Comparison of ENCODE assay signal across 1 cellular context in the genomic region with DNA sequence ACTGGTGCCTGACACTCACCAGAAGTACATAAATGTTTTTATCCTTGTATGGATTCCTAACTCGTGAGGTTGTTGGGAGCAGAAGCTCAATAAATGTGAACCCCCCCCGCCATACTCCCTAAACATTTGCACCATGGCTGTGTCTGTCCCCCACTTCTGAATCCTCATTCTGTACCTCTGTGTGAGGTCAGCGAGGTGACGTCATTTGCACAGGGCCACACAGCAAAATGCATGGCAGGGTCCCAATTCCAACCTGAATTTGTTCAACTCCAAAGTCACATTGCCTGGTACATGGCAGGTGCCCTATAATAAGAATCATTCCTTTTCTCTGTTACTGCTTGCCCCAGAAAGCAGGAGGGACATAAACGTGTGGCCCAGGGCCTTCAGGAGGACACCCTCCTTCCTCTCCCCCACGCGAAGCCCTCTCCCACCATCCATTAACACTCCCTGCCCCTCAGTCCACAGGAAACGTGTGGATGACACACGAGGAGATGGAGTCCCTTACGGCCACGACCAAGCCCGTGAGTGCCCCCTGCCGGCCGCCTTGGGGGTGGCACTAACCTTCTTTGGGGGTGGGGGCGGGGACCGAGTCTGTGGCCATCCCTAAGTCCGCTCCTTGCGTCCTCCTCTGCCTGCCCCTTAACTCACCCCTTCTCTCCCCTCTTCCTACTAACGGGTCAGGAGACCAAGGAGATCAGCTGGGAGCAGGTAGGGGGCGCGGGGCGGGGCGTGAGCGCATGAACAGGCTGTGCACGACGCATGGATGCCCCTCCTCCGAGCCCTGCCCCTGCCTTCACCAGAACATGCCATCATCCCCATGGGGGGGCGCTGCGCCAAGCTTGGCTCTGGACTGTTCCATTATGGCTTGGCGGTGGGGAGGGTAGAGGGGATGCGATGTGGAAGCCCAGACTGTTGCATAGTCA.
A peak's percentile ranks its signal among the peaks of the same experiment; 100 is the strongest.
TF ChIP-seq lines count a peak whose summit lies in the region.

No MANE protein-coding gene starts in this region.

TF ChIP-seq in K562, 482 proteins besides CTCF, POLR2A, EP300 and RAD21 (continued from another document and continues in another):
- TF ChIP-seq GTF2F1 (IDR thresholded peaks at IDR 0.05; ENCODE audit: low read depth, low read length), result no peak
- TF ChIP-seq ZBTB11 (CRISPR knock-in tag; IDR thresholded peaks at IDR 0.05), result no peak
- TF ChIP-seq NCOA1 (IDR thresholded peaks at IDR 0.05; ENCODE audit: low read depth), result no peak
- TF ChIP-seq ZEB2 (IDR thresholded peaks at IDR 0.05), result no peak
- TF ChIP-seq TCF7L2 (IDR thresholded peaks at IDR 0.05; ENCODE audit: low read depth, low read length), result peak; percentile 93
- TF ChIP-seq KAT2B (IDR thresholded peaks at IDR 0.05; ENCODE audit: low read depth, low read length), result no peak
- TF ChIP-seq ZNF23 (CRISPR knock-in tag; IDR thresholded peaks at IDR 0.05), result no peak
- TF ChIP-seq ZNF134 (CRISPR knock-in tag; conservative IDR thresholded peaks at IDR 0.05), result no peak
- no peak for TF ChIP-seq DDX20 (tag; IDR thresholded peaks at IDR 0.05; ENCODE audit: low read depth)
- no peak; the same call in 1 of the 2 replicates for TF ChIP-seq STAG1 (CRISPR knock-in tag; IDR thresholded peaks at IDR 0.05; ENCODE audit: borderline replicate concordance)
- TF ChIP-seq MTA3 (IDR thresholded peaks at IDR 0.05; ENCODE audit: borderline replicate concordance), result no peak; the same call in 1 of the 2 replicates
- no peak for TF ChIP-seq PREB (CRISPR knock-in tag; IDR thresholded peaks at IDR 0.05)
- TF ChIP-seq, protein P1, sequence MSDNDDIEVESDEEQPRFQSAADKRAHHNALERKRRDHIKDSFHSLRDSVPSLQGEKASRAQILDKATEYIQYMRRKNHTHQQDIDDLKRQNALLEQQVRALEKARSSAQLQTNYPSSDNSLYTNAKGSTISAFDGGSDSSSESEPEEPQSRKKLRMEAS (CRISPR knock-in tag; IDR thresholded peaks at IDR 0.05), result peak; percentile 68
- no peak for TF ChIP-seq SLC30A9 (CRISPR knock-in tag; IDR thresholded peaks at IDR 0.05)
- peak; percentile 58; the same call in 1 of the 2 replicates for TF ChIP-seq NBN (IDR thresholded peaks at IDR 0.05; ENCODE audit: low read depth)
- TF ChIP-seq ZNF12 (CRISPR knock-in tag; IDR thresholded peaks at IDR 0.05), result no peak
- TF ChIP-seq SMARCE1 (IDR thresholded peaks at IDR 0.05), result peak; percentile 54; the same call in 1 of the 2 replicates
- TF ChIP-seq CBX8 (IDR thresholded peaks at IDR 0.05; ENCODE audit: borderline replicate concordance, extremely low read depth, low read depth, low read length, poor library complexity, severe bottlenecking), result no peak
- TF ChIP-seq, protein P2, sequence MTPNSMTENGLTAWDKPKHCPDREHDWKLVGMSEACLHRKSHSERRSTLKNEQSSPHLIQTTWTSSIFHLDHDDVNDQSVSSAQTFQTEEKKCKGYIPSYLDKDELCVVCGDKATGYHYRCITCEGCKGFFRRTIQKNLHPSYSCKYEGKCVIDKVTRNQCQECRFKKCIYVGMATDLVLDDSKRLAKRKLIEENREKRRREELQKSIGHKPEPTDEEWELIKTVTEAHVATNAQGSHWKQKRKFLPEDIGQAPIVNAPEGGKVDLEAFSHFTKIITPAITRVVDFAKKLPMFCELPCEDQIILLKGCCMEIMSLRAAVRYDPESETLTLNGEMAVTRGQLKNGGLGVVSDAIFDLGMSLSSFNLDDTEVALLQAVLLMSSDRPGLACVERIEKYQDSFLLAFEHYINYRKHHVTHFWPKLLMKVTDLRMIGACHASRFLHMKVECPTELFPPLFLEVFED (CRISPR knock-in tag; conservative IDR thresholded peaks at IDR 0.05), result no peak
- no peak for TF ChIP-seq ZBTB8A (IDR thresholded peaks at IDR 0.05; ENCODE audit: partially characterized antibody)
- no peak for TF ChIP-seq TCF7 (IDR thresholded peaks at IDR 0.05; ENCODE audit: borderline replicate concordance)
- TF ChIP-seq CBFA2T3 (IDR thresholded peaks at IDR 0.05), result 0 out of 2 replicates have a peak, but pooled peaks have one; percentile 3
- TF ChIP-seq, protein P3, sequence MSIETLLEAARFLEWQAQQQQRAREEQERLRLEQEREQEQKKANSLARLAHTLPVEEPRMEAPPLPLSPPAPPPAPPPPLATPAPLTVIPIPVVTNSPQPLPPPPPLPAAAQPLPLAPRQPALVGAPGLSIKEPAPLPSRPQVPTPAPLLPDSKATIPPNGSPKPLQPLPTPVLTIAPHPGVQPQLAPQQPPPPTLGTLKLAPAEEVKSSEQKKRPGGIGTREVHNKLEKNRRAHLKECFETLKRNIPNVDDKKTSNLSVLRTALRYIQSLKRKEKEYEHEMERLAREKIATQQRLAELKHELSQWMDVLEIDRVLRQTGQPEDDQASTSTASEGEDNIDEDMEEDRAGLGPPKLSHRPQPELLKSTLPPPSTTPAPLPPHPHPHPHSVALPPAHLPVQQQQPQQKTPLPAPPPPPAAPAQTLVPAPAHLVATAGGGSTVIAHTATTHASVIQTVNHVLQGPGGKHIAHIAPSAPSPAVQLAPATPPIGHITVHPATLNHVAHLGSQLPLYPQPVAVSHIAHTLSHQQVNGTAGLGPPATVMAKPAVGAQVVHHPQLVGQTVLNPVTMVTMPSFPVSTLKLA (conservative IDR thresholded peaks at IDR 0.05), result peak; percentile 85 to 91
- TF ChIP-seq ZKSCAN8 (CRISPR knock-in tag; IDR thresholded peaks at IDR 0.05), result no peak
- TF ChIP-seq NR4A1 (CRISPR knock-in tag; IDR thresholded peaks at IDR 0.05), result no peak
- 0 out of 2 replicates have a peak, but pooled peaks have one; percentile 17 for TF ChIP-seq NR4A1 (tag; IDR thresholded peaks at IDR 0.05)
- TF ChIP-seq, protein P4, sequence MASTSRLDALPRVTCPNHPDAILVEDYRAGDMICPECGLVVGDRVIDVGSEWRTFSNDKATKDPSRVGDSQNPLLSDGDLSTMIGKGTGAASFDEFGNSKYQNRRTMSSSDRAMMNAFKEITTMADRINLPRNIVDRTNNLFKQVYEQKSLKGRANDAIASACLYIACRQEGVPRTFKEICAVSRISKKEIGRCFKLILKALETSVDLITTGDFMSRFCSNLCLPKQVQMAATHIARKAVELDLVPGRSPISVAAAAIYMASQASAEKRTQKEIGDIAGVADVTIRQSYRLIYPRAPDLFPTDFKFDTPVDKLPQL (IDR thresholded peaks at IDR 0.05; ENCODE audit: extremely low read depth, insufficient read length), result no peak
- TF ChIP-seq SAFB2 (IDR thresholded peaks at IDR 0.05; ENCODE audit: borderline replicate concordance, low read depth, low read length, severe bottlenecking), result no peak
- TF ChIP-seq ATF3 (IDR thresholded peaks at IDR 0.05), result peak; percentile 92
- no peak for TF ChIP-seq ATF3 (CRISPR knock-in tag; conservative IDR thresholded peaks at IDR 0.05)
- TF ChIP-seq NR2F6 (CRISPR knock-in tag; IDR thresholded peaks at IDR 0.05), result no peak
- TF ChIP-seq, protein P5, sequence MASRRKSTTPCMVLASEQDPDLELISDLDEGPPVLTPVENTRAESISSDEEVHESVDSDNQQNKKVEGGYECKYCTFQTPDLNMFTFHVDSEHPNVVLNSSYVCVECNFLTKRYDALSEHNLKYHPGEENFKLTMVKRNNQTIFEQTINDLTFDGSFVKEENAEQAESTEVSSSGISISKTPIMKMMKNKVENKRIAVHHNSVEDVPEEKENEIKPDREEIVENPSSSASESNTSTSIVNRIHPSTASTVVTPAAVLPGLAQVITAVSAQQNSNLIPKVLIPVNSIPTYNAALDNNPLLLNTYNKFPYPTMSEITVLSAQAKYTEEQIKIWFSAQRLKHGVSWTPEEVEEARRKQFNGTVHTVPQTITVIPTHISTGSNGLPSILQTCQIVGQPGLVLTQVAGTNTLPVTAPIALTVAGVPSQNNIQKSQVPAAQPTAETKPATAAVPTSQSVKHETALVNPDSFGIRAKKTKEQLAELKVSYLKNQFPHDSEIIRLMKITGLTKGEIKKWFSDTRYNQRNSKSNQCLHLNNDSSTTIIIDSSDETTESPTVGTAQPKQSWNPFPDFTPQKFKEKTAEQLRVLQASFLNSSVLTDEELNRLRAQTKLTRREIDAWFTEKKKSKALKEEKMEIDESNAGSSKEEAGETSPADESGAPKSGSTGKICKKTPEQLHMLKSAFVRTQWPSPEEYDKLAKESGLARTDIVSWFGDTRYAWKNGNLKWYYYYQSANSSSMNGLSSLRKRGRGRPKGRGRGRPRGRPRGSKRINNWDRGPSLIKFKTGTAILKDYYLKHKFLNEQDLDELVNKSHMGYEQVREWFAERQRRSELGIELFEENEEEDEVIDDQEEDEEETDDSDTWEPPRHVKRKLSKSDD (conservative IDR thresholded peaks at IDR 0.05; ENCODE audit: low read length), result no peak
- no peak for TF ChIP-seq ZNF668 (CRISPR knock-in tag; IDR thresholded peaks at IDR 0.05)
- TF ChIP-seq, protein P6, sequence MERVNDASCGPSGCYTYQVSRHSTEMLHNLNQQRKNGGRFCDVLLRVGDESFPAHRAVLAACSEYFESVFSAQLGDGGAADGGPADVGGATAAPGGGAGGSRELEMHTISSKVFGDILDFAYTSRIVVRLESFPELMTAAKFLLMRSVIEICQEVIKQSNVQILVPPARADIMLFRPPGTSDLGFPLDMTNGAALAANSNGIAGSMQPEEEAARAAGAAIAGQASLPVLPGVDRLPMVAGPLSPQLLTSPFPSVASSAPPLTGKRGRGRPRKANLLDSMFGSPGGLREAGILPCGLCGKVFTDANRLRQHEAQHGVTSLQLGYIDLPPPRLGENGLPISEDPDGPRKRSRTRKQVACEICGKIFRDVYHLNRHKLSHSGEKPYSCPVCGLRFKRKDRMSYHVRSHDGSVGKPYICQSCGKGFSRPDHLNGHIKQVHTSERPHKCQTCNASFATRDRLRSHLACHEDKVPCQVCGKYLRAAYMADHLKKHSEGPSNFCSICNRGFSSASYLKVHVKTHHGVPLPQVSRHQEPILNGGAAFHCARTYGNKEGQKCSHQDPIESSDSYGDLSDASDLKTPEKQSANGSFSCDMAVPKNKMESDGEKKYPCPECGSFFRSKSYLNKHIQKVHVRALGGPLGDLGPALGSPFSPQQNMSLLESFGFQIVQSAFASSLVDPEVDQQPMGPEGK (CRISPR knock-in tag; IDR thresholded peaks at IDR 0.05; ENCODE audit: borderline replicate concordance), result no peak
- no peak for TF ChIP-seq ZNF431 (CRISPR knock-in tag; IDR thresholded peaks at IDR 0.05)
- TF ChIP-seq FOS (IDR thresholded peaks at IDR 0.05; ENCODE audit: extremely low read depth, insufficient read length), result no peak
- no peak for TF ChIP-seq ZNF184 (CRISPR knock-in tag; IDR thresholded peaks at IDR 0.05)
- TF ChIP-seq CREB3L1 (IDR thresholded peaks at IDR 0.05; ENCODE audit: borderline replicate concordance, low read depth), result no peak
- no peak for TF ChIP-seq IFI16 (CRISPR knock-in tag; IDR thresholded peaks at IDR 0.05)
- no peak for TF ChIP-seq KLF6 (CRISPR knock-in tag; IDR thresholded peaks at IDR 0.05; ENCODE audit: borderline replicate concordance)
- TF ChIP-seq MAFG (tag; conservative IDR thresholded peaks at IDR 0.05), result no peak
- no peak; the same call in 1 of the 2 replicates for TF ChIP-seq EHMT2 (IDR thresholded peaks at IDR 0.05)
- TF ChIP-seq KLF16 (IDR thresholded peaks at IDR 0.05), result peak; percentile 68
